16 cellular contexts compared by ENCODE assay signal in the genomic region with DNA sequence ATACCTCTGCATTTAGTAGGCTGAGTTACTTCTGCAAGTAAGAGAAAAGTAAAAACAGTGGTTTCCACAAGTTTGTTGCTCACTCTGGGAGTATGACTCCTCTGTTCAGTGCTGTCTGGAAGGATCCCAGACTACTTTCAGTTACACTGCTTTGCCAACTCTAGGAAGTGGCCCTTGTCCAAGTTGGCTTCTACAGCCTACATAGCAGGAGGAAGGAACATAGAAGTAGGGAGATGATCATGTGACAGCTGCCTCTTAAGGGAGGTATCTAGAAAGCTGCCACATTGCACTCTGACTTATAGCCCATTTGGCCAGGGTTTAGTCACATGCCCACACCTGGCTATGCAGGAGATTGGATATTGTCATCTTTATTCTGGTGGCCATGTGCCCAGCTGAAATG.
DNase-seq lines count a peak whose midpoint lies in the region; ATAC-seq and TF ChIP-seq lines count a peak whose summit lies in the region.
"Had no signal": no experiment of that assay in that cellular context is flagged by ENCODE, and none has a peak within 500 bp of the region (broad histone marks: within the 10 kb centered on the region; RNA-seq: fewer than 3 reads in every experiment).

No MANE protein-coding gene starts in this region.

- ATAC-seq in lung (ENCODE audit: insufficient read depth, low FRiP score) (peak; percentile 53), thoracic aorta (ENCODE audit: insufficient number of reproducible peaks, low FRiP score, low read depth) (peak; percentile 76)
- ATAC-seq: activated T-helper 17 cell treated with anti-CD3 and anti-CD28 coated beads, Interleukin-2, amount 50 U/mL, for 72 hours; stimulated activated naive B cell treated with anti-CD40 and anti-IgM and Interleukin-4, amounts not matched to agents 10 μg/mL and 1 μg/mL and 100 μg/mL, for 72 hours had no signal

- H3K36me3 ChIP-seq in lung (ENCODE audit: control insufficient read depth in 2 of 2, insufficient read depth in 2 of 2, low read length in 2 of 2), result no peaks in the 10 kb centered on the region
- no peaks in the 10 kb centered on the region for H3K36me3 ChIP-seq in thoracic aorta
- H3K36me3 ChIP-seq: cardiac muscle cell, SJCRH30 had no signal

- no peak overlapping the region for H3K4me3 ChIP-seq in epithelial cell of esophagus (ENCODE audit: low read length)
- H3K4me3 ChIP-seq in lung, result no peak overlapping the region
- H3K4me3 ChIP-seq in thoracic aorta, result no peak overlapping the region
- H3K4me3 ChIP-seq: cardiac muscle cell, SJCRH30 had no signal

- TF ChIP-seq CTCF in epithelial cell of esophagus (IDR thresholded peaks at IDR 0.05; ENCODE audit: insufficient read depth, low read depth, low read length, missing control alignments), result no peak
- no peak for TF ChIP-seq CTCF in lung (IDR thresholded peaks at IDR 0.05; ENCODE audit: control extremely low read depth, extremely low read depth)
- TF ChIP-seq CTCF in thoracic aorta (IDR thresholded peaks at IDR 0.05), result no peak
- TF ChIP-seq CTCF in GM10266 (IDR thresholded peaks at IDR 0.05; ENCODE audit: control insufficient read depth, insufficient read depth, low read depth, missing control alignments), result no peak

- H3K9me3 ChIP-seq in lung (ENCODE audit: control insufficient read depth in 2 of 2, insufficient read depth in 1 of 2, low read length in 1 of 2), result peaks cover 0 to 3% of the 10 kb centered on the region in 2 donors
- H3K9me3 ChIP-seq in thoracic aorta, result no peaks in the 10 kb centered on the region
- H3K9me3 ChIP-seq: SJCRH30 had no signal

- DNase-seq in NCI-H226 (peak; percentile 33), epithelial cell of esophagus (ENCODE audit: low read depth) (peak; percentile 8), lung (ENCODE audit: low spot score) (peak; percentile 38), thoracic aorta (ENCODE audit: low spot score) (peak; percentile 11), GM10266 (ENCODE audit: extremely low spot score) (no peak), HPDE6-E6E7 (ENCODE audit: extremely low spot score) (no peak), NCI-H510A treated with DMSO at 0.1 percent for 48 hours (lab: John Stamatoyannopoulos, UW) (no peak)
- DNase-seq: activated CD4-positive, alpha-beta memory T cell treated with anti-CD3 and anti-CD28 coated beads for 36 hours; NCI-H2029; NK-92 treated with Interleukin-12 subunit alpha and Interleukin-12 subunit beta, amount 100 ng/mL, for 24 hours; SJCRH30; stimulated activated CD4-positive, alpha-beta T cell treated with anti-CD3 and anti-CD28 coated beads, Interleukin-4, amount 100 ng/mL, for 24 hours; stimulated activated naive B cell treated with anti-CD40 and anti-IgM and Interleukin-4, amounts not matched to agents 10 μg/mL and 1 μg/mL and 100 μg/mL, for 72 hours had no signal

- H3K27ac ChIP-seq in lung (ENCODE audit: low read depth in 1 of 2, low read length in 1 of 2) (no peak overlapping the region), thoracic aorta (no peak overlapping the region)
- H3K27ac ChIP-seq: cardiac muscle cell, KMS-11, SJCRH30 had no signal

- H3K27me3 ChIP-seq in lung (ENCODE audit: control insufficient read depth, insufficient read depth) (no peaks in the 10 kb centered on the region), thoracic aorta (replicated peaks; ENCODE audit: insufficient read depth) (no peaks in the 10 kb centered on the region)
- H3K27me3 ChIP-seq: cardiac muscle cell, SJCRH30 had no signal

- H3K4me1 ChIP-seq in lung (ENCODE audit: control insufficient read depth in 2 of 2, insufficient read depth in 2 of 2, low read length in 2 of 2), result no peaks in the 10 kb centered on the region
- H3K4me1 ChIP-seq in thoracic aorta (ENCODE audit: control insufficient read depth in 1 of 2, low read depth in 2 of 2), result peaks cover 0 to 8% of the 10 kb centered on the region in 2 donors
- H3K4me1 ChIP-seq: SJCRH30 had no signal

Comparison
In these comparisons a context has a peak if more than half of its experiments do, and no peak if none do; other contexts are left out.
1. DNase-seq: peak in NCI-H226 (single experiment), epithelial cell of esophagus (single experiment), lung (single experiment) and thoracic aorta (single experiment); none in GM10266 (single experiment), HPDE6-E6E7 (single experiment) and NCI-H510A treated with DMSO at 0.1 percent for 48 hours (single experiment).